Comparison of ENCODE assay signal across 18 cellular contexts in genomic region chr11:126176853-126177470, GRCh38.
"Had no signal": no experiment of that assay in that cellular context is flagged by ENCODE, and none has a peak within 500 bp of the region (broad histone marks: within the 10 kb centered on the region; RNA-seq: fewer than 3 reads in every experiment).

No MANE protein-coding gene starts in this region.

- H3K27me3 ChIP-seq: esophagus squamous epithelium, right atrium auricular region, sigmoid colon, transverse colon, vagina had no signal

- ATAC-seq: effector memory CD8-positive, alpha-beta T cell; left colon; natural killer cell treated with Interleukin-12 subunit alpha and Interleukin-12 subunit beta and Interleukin-15 and Interleukin-18, amount 100 ng/mL, for 72 hours; stimulated activated naive B cell treated with anti-CD40 and anti-IgM and Interleukin-4, amounts not matched to agents 10 μg/mL and 1 μg/mL and 100 μg/mL, for 72 hours had no signal

- DNase-seq: cortex of kidney; effector memory CD8-positive, alpha-beta T cell; erythroblast; esophagus squamous epithelium; hypothalamus; immature natural killer cell; islet precursor cell; kidney glomerular epithelial cell; sigmoid colon; stimulated activated naive B cell treated with anti-CD40 and anti-IgM and Interleukin-4, amounts not matched to agents 10 μg/mL and 1 μg/mL and 100 μg/mL, for 72 hours; transverse colon had no signal

- H3K9me3 ChIP-seq: prostate gland, right atrium auricular region, sigmoid colon, thoracic aorta, transverse colon, vagina had no signal

- H3K4me3 ChIP-seq: esophagus squamous epithelium, lung, prostate gland, right atrium auricular region, sigmoid colon, thoracic aorta, transverse colon, vagina had no signal

- H3K36me3 ChIP-seq: esophagus squamous epithelium, prostate gland, right atrium auricular region, sigmoid colon, thoracic aorta, transverse colon, vagina had no signal

- H3K27ac ChIP-seq: esophagus squamous epithelium, prostate gland, right atrium auricular region, sigmoid colon, thoracic aorta, transverse colon, vagina had no signal

- H3K4me1 ChIP-seq: prostate gland, sigmoid colon, transverse colon had no signal
